Comparison of ENCODE assay signal across 31 cellular contexts in the genomic region with DNA sequence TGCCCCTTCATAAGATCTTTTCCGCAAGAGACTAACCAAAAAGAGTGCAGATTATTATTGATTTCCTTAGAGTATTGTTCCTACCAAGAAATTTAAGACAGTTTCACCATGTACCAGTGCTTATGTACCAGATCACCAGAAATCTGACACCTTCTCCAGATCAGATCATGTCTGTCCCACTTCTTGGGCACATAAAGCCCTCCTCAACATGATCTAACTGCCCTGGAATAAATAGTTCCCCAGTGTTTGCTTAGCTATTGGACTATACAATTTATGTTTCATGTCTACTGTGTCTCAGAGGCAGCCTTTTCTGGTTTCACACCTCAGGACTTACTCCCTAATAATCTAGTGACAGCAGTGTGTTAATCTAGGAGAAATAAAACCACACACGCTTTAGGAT. TPM values are rescaled to one million over a fixed set of nuclear protein-coding genes. Genes with fewer than 3 reads are reported as not detected.
"Had no signal": no experiment of that assay in that cellular context is flagged by ENCODE, and none has a peak within 500 bp of the region (broad histone marks: within the 10 kb centered on the region; RNA-seq: fewer than 3 reads in every experiment).

No MANE protein-coding gene starts in this region.

- H3K9me3 ChIP-seq: adrenal gland, body of pancreas, colonic mucosa, gastroesophageal sphincter, left lung, lower lobe of right lung, spleen, thoracic aorta had no signal

- H3K36me3 ChIP-seq: colonic mucosa had no signal

- H3K27me3 Mint-ChIP-seq: activated CD4-positive, alpha-beta memory T cell treated with anti-CD3 and anti-CD28 coated beads for 36 hours; activated CD4-positive, alpha-beta T cell treated with anti-CD3 and anti-CD28 coated beads, Interleukin-2, amount 10 ng/mL, durations not matched to agents 24 days and 14 days; natural killer cell treated with Interleukin-12 subunit alpha and Interleukin-12 subunit beta and Interleukin-15 and Interleukin-18, amount 100 ng/mL, for 72 hours had no signal

- H3K4me3 Mint-ChIP-seq: activated CD4-positive, alpha-beta memory T cell treated with anti-CD3 and anti-CD28 coated beads for 36 hours; activated CD4-positive, alpha-beta T cell treated with anti-CD3 and anti-CD28 coated beads, Interleukin-2, amount 10 ng/mL, durations not matched to agents 24 days and 14 days; natural killer cell treated with Interleukin-12 subunit alpha and Interleukin-12 subunit beta and Interleukin-15 and Interleukin-18, amount 100 ng/mL, for 72 hours had no signal

- H3K27me3 ChIP-seq: adrenal gland, body of pancreas, colonic mucosa, gastroesophageal sphincter, left lung, spleen had no signal

- H3K4me3 ChIP-seq: adrenal gland, body of pancreas, colonic mucosa, gastroesophageal sphincter, left lung, lower lobe of right lung, spleen, thoracic aorta had no signal

- H3K4me1 ChIP-seq: adrenal gland, body of pancreas, colonic mucosa, gastroesophageal sphincter, left lung, lower lobe of right lung, spleen had no signal

- H3K27ac ChIP-seq: adrenal gland, body of pancreas, colonic mucosa, gastroesophageal sphincter, left lung, lower lobe of right lung, spleen, thoracic aorta, WERI-Rb-1 had no signal

- H3K27ac Mint-ChIP-seq: activated CD4-positive, alpha-beta memory T cell treated with anti-CD3 and anti-CD28 coated beads for 36 hours; activated CD4-positive, alpha-beta T cell treated with anti-CD3 and anti-CD28 coated beads, Interleukin-2, amount 10 ng/mL, durations not matched to agents 24 days and 14 days; natural killer cell treated with Interleukin-12 subunit alpha and Interleukin-12 subunit beta and Interleukin-15 and Interleukin-18, amount 100 ng/mL, for 72 hours had no signal

- DNase-seq: activated CD4-positive, alpha-beta memory T cell treated with anti-CD3 and anti-CD28 coated beads for 36 hours; activated CD4-positive, alpha-beta T cell treated with anti-CD3 and anti-CD28 coated beads, Interleukin-2, amount 10 ng/mL, durations not matched to agents 24 days and 14 days; activated CD4-positive, CD25-positive, alpha-beta regulatory T cell treated with anti-CD3 and anti-CD28 coated beads, Interleukin-2, amount 50 U/mL, for 72 hours; activated CD8-positive, alpha-beta memory T cell treated with anti-CD3 and anti-CD28 coated beads, Interleukin-2, amount 50 U/mL, for 4 hours; activated gamma-delta T cell treated with Interleukin-2 at 50 U/mL for 16 hours; activated T-cell treated with anti-CD3 and anti-CD28 coated beads, Interleukin-2, amount 50 U/mL, for 1 hour; adrenal gland; aorta; body of pancreas; cerebellar nuclear complex; colonic mucosa; effector CD8-positive, alpha-beta T cell; erythroblast; hippocampal formation; kidney; left lung; lower lobe of right lung; mesenchymal stem cell; right cardiac atrium; spleen; stimulated activated CD4-positive, alpha-beta T cell treated with anti-CD3 and anti-CD28 coated beads, Interleukin-2, amount 100 ng/mL, for 48 hours; stimulated activated naive CD8-positive, alpha-beta T cell treated with anti-CD3 and anti-CD28 coated beads, Interleukin-15, Interleukin-2, amounts not matched to agents 100 U/mL and 50 U/mL, for 24 hours; T-helper 1 cell; T-helper 9 cell; WERI-Rb-1 had no signal

- H3K9me3 Mint-ChIP-seq: activated CD4-positive, alpha-beta memory T cell treated with anti-CD3 and anti-CD28 coated beads for 36 hours; activated CD4-positive, alpha-beta T cell treated with anti-CD3 and anti-CD28 coated beads, Interleukin-2, amount 10 ng/mL, durations not matched to agents 24 days and 14 days; activated naive CD4-positive, alpha-beta T cell treated with anti-CD3 and anti-CD28 coated beads, Interleukin-2, amount 50 U/mL, for 72 hours; natural killer cell treated with Interleukin-12 subunit alpha and Interleukin-12 subunit beta and Interleukin-15 and Interleukin-18, amount 100 ng/mL, for 72 hours had no signal

RNA-seq across cellular contexts. Expression of a gene that starts 46.8 kb away (rescaled TPM):
- total RNA-seq: activated CD4-positive, alpha-beta T cell treated with anti-CD3 and anti-CD28 coated beads, Interleukin-2, amount 10 ng/mL, durations not matched to agents 24 days and 14 days; activated CD8-positive, alpha-beta memory T cell treated with anti-CD3 and anti-CD28 coated beads for 36 hours; colonic mucosa; dermis microvascular lymphatic vessel endothelial cell; natural killer cell treated with Interleukin-12 subunit alpha and Interleukin-12 subunit beta and Interleukin-15 and Interleukin-18, amount 100 ng/mL, for 72 hours; thoracic aorta had no signal
